Comparison of ENCODE assay signal across 1 cellular context in genomic region chr4:55347610-55348228, GRCh38.
TF ChIP-seq lines count a peak whose summit lies in the region.

No MANE protein-coding gene starts in this region.

TF ChIP-seq in HepG2, 621 proteins besides CTCF, POLR2A, EP300 and RAD21:
- TF ChIP-seq ZNF7 (CRISPR knock-in tag; IDR thresholded peaks at IDR 0.05) (peak; percentile 91), ATF4 (CRISPR knock-in tag; IDR thresholded peaks at IDR 0.05) (peak in 1 of 2 experiments; percentile 80; a peak in 2 of 4 replicates), ZNF772 (CRISPR knock-in tag; IDR thresholded peaks at IDR 0.05) (no peak), CEBPB (IDR thresholded peaks at IDR 0.05; ENCODE audit: borderline replicate concordance, low read depth, low read length) (0 out of 2 replicates have a peak, but pooled peaks have one; percentile 1)
